ENCODE assay signal across 1 cellular context in the genomic region with DNA sequence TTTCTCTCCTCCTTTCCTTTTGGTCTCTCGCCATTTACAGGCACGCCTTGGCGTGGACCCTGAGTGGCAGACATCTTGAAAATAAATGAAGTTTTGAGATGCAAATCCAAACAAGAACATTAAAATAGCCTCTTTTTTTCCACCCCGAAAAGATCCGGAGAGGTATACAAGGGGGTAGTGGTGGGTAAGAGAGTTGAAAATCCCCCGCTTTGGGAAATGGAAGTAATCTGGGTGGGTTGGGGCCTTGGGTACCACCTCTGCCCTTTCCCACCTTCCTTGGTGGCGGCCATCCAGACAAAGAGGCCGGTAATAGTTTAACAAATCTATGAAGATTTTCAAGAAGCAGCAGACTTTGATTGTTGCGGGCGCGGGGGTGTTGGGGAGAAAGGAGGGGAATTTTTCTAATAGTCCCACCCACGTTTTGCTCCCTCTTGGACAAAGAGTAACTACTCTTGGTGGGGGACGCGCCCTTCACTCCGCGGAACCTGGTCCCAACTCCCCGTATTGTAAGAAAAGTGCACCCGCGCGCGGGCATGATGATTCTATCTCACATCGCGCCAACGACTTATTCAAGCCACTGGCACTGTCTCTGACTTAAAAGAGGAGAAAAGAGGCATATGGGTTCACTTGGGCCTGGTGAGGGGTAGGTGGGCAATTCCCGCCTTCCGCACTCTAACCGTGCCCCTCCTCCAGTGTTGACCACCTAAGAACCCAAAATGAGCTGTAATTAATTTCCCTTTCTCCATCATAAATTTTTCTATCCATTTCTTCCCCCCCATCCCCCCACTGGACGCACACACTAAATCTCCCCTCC.
TF ChIP-seq lines count a peak whose summit lies in the region.

No MANE protein-coding gene starts in this region.

TF ChIP-seq in HepG2, 621 proteins besides CTCF, POLR2A, EP300 and RAD21:
- no peak for TF ChIP-seq ZIK1 (CRISPR knock-in tag; IDR thresholded peaks at IDR 0.05; ENCODE audit: borderline replicate concordance, low read depth)
